Comparison of ENCODE assay signal across 1 cellular context in the genomic region with DNA sequence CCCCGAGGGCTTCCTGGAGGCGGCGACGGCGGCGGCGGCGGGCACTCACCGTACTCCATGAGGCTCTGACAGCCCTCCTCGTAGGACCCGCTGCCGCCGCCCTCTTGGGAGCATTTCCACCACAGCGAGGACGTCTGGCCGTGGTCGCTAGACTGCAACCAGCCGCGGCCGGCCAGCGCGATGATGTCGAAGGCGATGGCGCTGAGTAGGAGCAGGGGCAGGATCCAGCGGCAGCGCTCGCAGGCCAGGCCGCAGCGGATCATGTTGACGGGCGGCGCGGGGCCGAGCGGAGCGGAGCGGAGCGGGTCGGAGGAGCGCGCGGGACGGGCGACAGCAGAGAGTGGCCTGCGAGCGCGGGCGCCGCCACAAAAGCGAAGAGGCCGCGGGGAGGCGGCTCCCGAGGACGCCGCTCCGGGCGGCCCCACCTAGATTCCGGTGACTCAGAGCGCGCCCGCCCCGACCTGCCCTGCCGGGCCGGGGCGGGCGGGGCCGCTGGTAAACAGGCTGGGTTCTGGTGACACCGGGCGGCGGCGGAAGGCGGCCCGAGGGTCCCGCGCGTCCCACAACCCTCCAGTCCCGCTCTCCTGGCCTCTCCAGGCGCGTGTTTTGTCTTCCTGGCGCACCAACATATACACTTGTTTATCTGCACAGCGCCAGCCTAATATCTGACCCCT.
TF ChIP-seq lines count a peak whose summit lies in the region.

Gene PERP (minus strand): TSS at position 342 of the 674 bp plus-strand sequence. CDS start 79 bp downstream, at position 263.

TF ChIP-seq in HEK293, 187 proteins besides CTCF, POLR2A, EP300 and RAD21 (continued from another document):
- no peak for TF ChIP-seq BCL11B (tag by site-specific recombination; IDR thresholded peaks at IDR 0.05; ENCODE audit: low read depth)
- TF ChIP-seq ZNF548 (tag by site-specific recombination; IDR thresholded peaks at IDR 0.05): no peak
- TF ChIP-seq ZNF223 (tag by site-specific recombination; IDR thresholded peaks at IDR 0.05): no peak
- TF ChIP-seq ZNF354C (tag by site-specific recombination; IDR thresholded peaks at IDR 0.05; ENCODE audit: borderline replicate concordance, low read depth): no peak
- TF ChIP-seq ZNF626 (tag by site-specific recombination; IDR thresholded peaks at IDR 0.05): no peak
- TF ChIP-seq, protein P1, sequence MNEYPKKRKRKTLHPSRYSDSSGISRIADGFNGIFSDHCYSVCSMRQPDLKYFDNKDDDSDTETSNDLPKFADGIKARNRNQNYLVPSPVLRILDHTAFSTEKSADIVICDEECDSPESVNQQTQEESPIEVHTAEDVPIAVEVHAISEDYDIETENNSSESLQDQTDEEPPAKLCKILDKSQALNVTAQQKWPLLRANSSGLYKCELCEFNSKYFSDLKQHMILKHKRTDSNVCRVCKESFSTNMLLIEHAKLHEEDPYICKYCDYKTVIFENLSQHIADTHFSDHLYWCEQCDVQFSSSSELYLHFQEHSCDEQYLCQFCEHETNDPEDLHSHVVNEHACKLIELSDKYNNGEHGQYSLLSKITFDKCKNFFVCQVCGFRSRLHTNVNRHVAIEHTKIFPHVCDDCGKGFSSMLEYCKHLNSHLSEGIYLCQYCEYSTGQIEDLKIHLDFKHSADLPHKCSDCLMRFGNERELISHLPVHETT (tag by site-specific recombination; IDR thresholded peaks at IDR 0.05): no peak
- TF ChIP-seq ZNF248 (tag by site-specific recombination; IDR thresholded peaks at IDR 0.05): no peak
- no peak for TF ChIP-seq ZNF266 (tag by site-specific recombination; IDR thresholded peaks at IDR 0.05; ENCODE audit: low read depth)
- TF ChIP-seq, protein P2, sequence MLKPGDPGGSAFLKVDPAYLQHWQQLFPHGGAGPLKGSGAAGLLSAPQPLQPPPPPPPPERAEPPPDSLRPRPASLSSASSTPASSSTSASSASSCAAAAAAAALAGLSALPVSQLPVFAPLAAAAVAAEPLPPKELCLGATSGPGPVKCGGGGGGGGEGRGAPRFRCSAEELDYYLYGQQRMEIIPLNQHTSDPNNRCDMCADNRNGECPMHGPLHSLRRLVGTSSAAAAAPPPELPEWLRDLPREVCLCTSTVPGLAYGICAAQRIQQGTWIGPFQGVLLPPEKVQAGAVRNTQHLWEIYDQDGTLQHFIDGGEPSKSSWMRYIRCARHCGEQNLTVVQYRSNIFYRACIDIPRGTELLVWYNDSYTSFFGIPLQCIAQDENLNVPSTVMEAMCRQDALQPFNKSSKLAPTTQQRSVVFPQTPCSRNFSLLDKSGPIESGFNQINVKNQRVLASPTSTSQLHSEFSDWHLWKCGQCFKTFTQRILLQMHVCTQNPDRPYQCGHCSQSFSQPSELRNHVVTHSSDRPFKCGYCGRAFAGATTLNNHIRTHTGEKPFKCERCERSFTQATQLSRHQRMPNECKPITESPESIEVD (tag by site-specific recombination; IDR thresholded peaks at IDR 0.05): no peak
- peak; percentile 64 for TF ChIP-seq ZXDB (tag by site-specific recombination; IDR thresholded peaks at IDR 0.05)
- no peak for TF ChIP-seq ZNF366 (tag by site-specific recombination; conservative IDR thresholded peaks at IDR 0.05)
- no peak for TF ChIP-seq ZNF221 (tag by site-specific recombination; IDR thresholded peaks at IDR 0.05; ENCODE audit: borderline replicate concordance)
- no peak for TF ChIP-seq ZNF184 (tag by site-specific recombination; IDR thresholded peaks at IDR 0.05)
- peak; percentile 82 for TF ChIP-seq ZBTB8A (tag by site-specific recombination; IDR thresholded peaks at IDR 0.05)
- peak; percentile 67; the same call in 1 of the 2 replicates for TF ChIP-seq ZNF76 (tag by site-specific recombination; IDR thresholded peaks at IDR 0.05; ENCODE audit: borderline replicate concordance, low read depth)
- peak; percentile 38; the same call in 1 of the 2 replicates for TF ChIP-seq ZBTB7A (tag by site-specific recombination; IDR thresholded peaks at IDR 0.05; ENCODE audit: low read depth)
- peak; percentile 71; the same call in 1 of the 2 replicates for TF ChIP-seq KLF17 (tag by site-specific recombination; IDR thresholded peaks at IDR 0.05)
- TF ChIP-seq ZNF274 (IDR thresholded peaks at IDR 0.05; ENCODE audit: low read length): no peak
- TF ChIP-seq ZNF274 (tag by site-specific recombination; IDR thresholded peaks at IDR 0.05; ENCODE audit: borderline replicate concordance): no peak
- no peak for TF ChIP-seq ZNF521 (tag by site-specific recombination; IDR thresholded peaks at IDR 0.05)
- peak; percentile 80 for TF ChIP-seq YY1 (tag by site-specific recombination; IDR thresholded peaks at IDR 0.05)
- no peak for TF ChIP-seq ZNF157 (tag by site-specific recombination; IDR thresholded peaks at IDR 0.05)
- TF ChIP-seq ZNF37A (tag by site-specific recombination; IDR thresholded peaks at IDR 0.05): no peak
- TF ChIP-seq ZNF558 (tag by site-specific recombination; IDR thresholded peaks at IDR 0.05): no peak
- peak; percentile 76; the same call in 1 of the 2 replicates for TF ChIP-seq ZNF239 (tag by site-specific recombination; IDR thresholded peaks at IDR 0.05)
- TF ChIP-seq ZNF777 (tag by site-specific recombination; IDR thresholded peaks at IDR 0.05; ENCODE audit: borderline replicate concordance): peak; percentile 77; the same call in 1 of the 2 replicates
- TF ChIP-seq ZNF19 (tag by site-specific recombination; IDR thresholded peaks at IDR 0.05; ENCODE audit: low read depth): no peak
- no peak for TF ChIP-seq ZNF555 (tag by site-specific recombination; conservative IDR thresholded peaks at IDR 0.05)
- TF ChIP-seq ZNF121 (tag by site-specific recombination; IDR thresholded peaks at IDR 0.05): peak; percentile 60
- TF ChIP-seq GLIS1 (tag by site-specific recombination; IDR thresholded peaks at IDR 0.05): peak; percentile 32; the same call in 1 of the 2 replicates
- no peak for TF ChIP-seq MZF1 (tag by site-specific recombination; IDR thresholded peaks at IDR 0.05; ENCODE audit: borderline replicate concordance)
- TF ChIP-seq SCRT1 (tag by site-specific recombination; IDR thresholded peaks at IDR 0.05; ENCODE audit: borderline replicate concordance): no peak
- TF ChIP-seq ZNF175 (tag by site-specific recombination; IDR thresholded peaks at IDR 0.05): no peak
- TF ChIP-seq ZBTB17 (tag by site-specific recombination; IDR thresholded peaks at IDR 0.05): peak; percentile 62; the same call in 1 of the 2 replicates
- no peak for TF ChIP-seq ZNF560 (tag by site-specific recombination; IDR thresholded peaks at IDR 0.05; ENCODE audit: borderline replicate concordance)
- TF ChIP-seq OSR2 (tag by site-specific recombination; IDR thresholded peaks at IDR 0.05): no peak
- TF ChIP-seq TRIM28 (IDR thresholded peaks at IDR 0.05; ENCODE audit: borderline replicate concordance, low read length): no peak
